Comparison of ENCODE assay signal across 34 cellular contexts in genomic region chr5:24635217-24635616, GRCh38. TPM values are rescaled to one million over a fixed set of nuclear protein-coding genes. Genes with fewer than 3 reads are reported as not detected.
"Had no signal": no experiment of that assay in that cellular context is flagged by ENCODE, and none has a peak within 500 bp of the region (broad histone marks: within the 10 kb centered on the region; RNA-seq: fewer than 3 reads in every experiment).

No MANE protein-coding gene starts in this region.

- H3K9me3 ChIP-seq: adrenal gland, body of pancreas, breast epithelium, Peyer's patch had no signal

- H3K4me3 Mint-ChIP-seq: activated CD8-positive, alpha-beta T cell treated with anti-CD3 and anti-CD28 coated beads for 36 hours; activated naive CD4-positive, alpha-beta T cell treated with anti-CD3 and anti-CD28 coated beads for 36 hours; activated T-cell treated with anti-CD3 and anti-CD28 coated beads, Interleukin-2, amount 50 U/mL, for 72 hours; activated T-helper 17 cell treated with anti-CD3 and anti-CD28 coated beads, Interleukin-2, amount 50 U/mL, for 72 hours had no signal

- H3K27me3 ChIP-seq: adrenal gland, body of pancreas, breast epithelium, Peyer's patch had no signal

- ATAC-seq: activated CD8-positive, alpha-beta T cell treated with anti-CD3 and anti-CD28 coated beads for 36 hours; activated naive CD4-positive, alpha-beta T cell treated with anti-CD3 and anti-CD28 coated beads, Interleukin-2, amount 50 U/mL, for 72 hours; activated T-cell treated with anti-CD3 and anti-CD28 coated beads, Interleukin-2, amount 50 U/mL, for 72 hours; activated T-helper 17 cell treated with anti-CD3 and anti-CD28 coated beads, Interleukin-2, amount 50 U/mL, for 72 hours; body of pancreas; PC-3 had no signal

- H3K27ac ChIP-seq: adrenal gland, body of pancreas, breast epithelium, Peyer's patch, WERI-Rb-1 had no signal

- H3K9me3 Mint-ChIP-seq: activated naive CD4-positive, alpha-beta T cell treated with anti-CD3 and anti-CD28 coated beads for 36 hours; activated T-helper 17 cell treated with anti-CD3 and anti-CD28 coated beads, Interleukin-2, amount 50 U/mL, for 72 hours had no signal

- FAIRE-seq: astrocyte had no signal

- H3K27ac Mint-ChIP-seq: activated CD8-positive, alpha-beta T cell treated with anti-CD3 and anti-CD28 coated beads for 36 hours; activated naive CD4-positive, alpha-beta T cell treated with anti-CD3 and anti-CD28 coated beads for 36 hours; activated naive CD4-positive, alpha-beta T cell treated with anti-CD3 and anti-CD28 coated beads, Interleukin-2, amount 50 U/mL, for 72 hours; activated T-cell treated with anti-CD3 and anti-CD28 coated beads, Interleukin-2, amount 50 U/mL, for 72 hours; activated T-helper 17 cell treated with anti-CD3 and anti-CD28 coated beads, Interleukin-2, amount 50 U/mL, for 72 hours had no signal

- H3K4me1 Mint-ChIP-seq: activated T-helper 17 cell treated with anti-CD3 and anti-CD28 coated beads, Interleukin-2, amount 50 U/mL, for 72 hours had no signal

- H3K27me3 Mint-ChIP-seq: activated CD8-positive, alpha-beta T cell treated with anti-CD3 and anti-CD28 coated beads for 36 hours; activated T-helper 17 cell treated with anti-CD3 and anti-CD28 coated beads, Interleukin-2, amount 50 U/mL, for 72 hours had no signal

- H3K4me3 ChIP-seq: adrenal gland, body of pancreas, breast epithelium, Peyer's patch had no signal

- H3K4me1 ChIP-seq: adrenal gland, body of pancreas, breast epithelium, Peyer's patch had no signal

- DNase-seq: activated CD4-positive, alpha-beta T cell treated with anti-CD3 and anti-CD28 coated beads for 1 hour; activated CD4-positive, alpha-beta T cell treated with anti-CD3 and anti-CD28 coated beads for 48 hours; activated CD4-positive, CD25-positive, alpha-beta regulatory T cell; activated CD8-positive, alpha-beta T cell treated with anti-CD3 and anti-CD28 coated beads for 36 hours; activated gamma-delta T cell treated with Interleukin-2 at 50 U/mL for 16 hours; activated naive CD4-positive, alpha-beta T cell treated with anti-CD3 and anti-CD28 coated beads for 36 hours; activated T-cell treated with anti-CD3 and anti-CD28 coated beads, Interleukin-2, amount 50 U/mL, for 1 hour; activated T-cell treated with anti-CD3 and anti-CD28 coated beads, Interleukin-2, amount 50 U/mL, for 72 hours; adrenal gland; body of pancreas; cerebellar nuclear complex; KG1; MM.1S; MV-4-11; NCI-H1092; NCI-H187 treated with DMSO at 0.1 percent for 48 hours; NCI-H2081; NCI-H345; NCI-H524 treated with DMSO at 0.1 percent for 48 hours; NK-92 treated with Interleukin-12 subunit alpha and Interleukin-12 subunit beta, amount 100 ng/mL, for 24 hours; PC-3; Peyer's patch; RPMI8226; T1000; WERI-Rb-1 had no signal

- H3K36me3 ChIP-seq: adrenal gland, breast epithelium, Peyer's patch, WERI-Rb-1 had no signal

- H3K36me3 Mint-ChIP-seq: activated naive CD4-positive, alpha-beta T cell treated with anti-CD3 and anti-CD28 coated beads, Interleukin-2, amount 50 U/mL, for 72 hours had no signal

RNA-seq across cellular contexts. Expression of gene CDH10, which starts 9.6 kb away (rescaled TPM):
- total RNA-seq: activated CD8-positive, alpha-beta memory T cell treated with anti-CD3 and anti-CD28 coated beads for 36 hours; activated CD8-positive, alpha-beta T cell treated with anti-CD3 and anti-CD28 coated beads for 36 hours; activated naive CD4-positive, alpha-beta T cell treated with anti-CD3 and anti-CD28 coated beads for 36 hours; activated naive CD4-positive, alpha-beta T cell treated with anti-CD3 and anti-CD28 coated beads, Interleukin-2, amount 50 U/mL, for 72 hours; activated T-cell treated with anti-CD3 and anti-CD28 coated beads, Interleukin-2, amount 50 U/mL, for 72 hours; activated T-helper 17 cell treated with anti-CD3 and anti-CD28 coated beads, Interleukin-2, amount 50 U/mL, for 72 hours; breast epithelium; cardiac septum; LHCN-M2; PC-3; Peyer's patch; T-helper 1 cell treated with Interleukin-12 subunit alpha and Interleukin-12 subunit beta and Interleukin-4 antibody, amounts not matched to agents 30 ng/mL and 1 ng/mL, for 36 hours; T-helper 2 cell treated with Interferon-gamma antibody and Interleukin-4, amounts not matched to agents 100 ng/mL and 5 ng/mL, for 36 hours had no signal
